ENCODE assay signal across 19 cellular contexts in the genomic region with DNA sequence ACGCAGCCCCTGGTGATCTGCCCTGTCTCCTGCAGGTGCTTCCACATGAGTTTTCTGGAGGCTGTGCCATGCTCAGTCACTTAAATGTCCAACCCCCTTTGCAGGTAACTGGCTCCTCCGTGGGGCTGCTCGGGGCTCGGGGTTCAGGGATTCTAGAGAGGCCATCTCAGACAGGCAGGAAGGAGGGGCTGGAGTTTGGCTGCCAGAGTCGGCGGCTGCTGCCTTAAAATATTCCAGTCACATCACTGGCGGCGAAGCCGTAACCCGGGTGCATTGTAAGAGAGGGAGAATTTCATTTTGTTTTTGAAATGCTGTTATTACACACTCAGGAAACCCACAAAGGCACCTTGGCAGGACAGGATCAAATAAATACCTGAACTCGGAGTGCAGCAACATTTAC.
"Had no signal": no experiment of that assay in that cellular context is flagged by ENCODE, and none has a peak within 500 bp of the region (broad histone marks: within the 10 kb centered on the region; RNA-seq: fewer than 3 reads in every experiment).

No MANE protein-coding gene starts in this region.

- H2AFZ ChIP-seq: hepatocyte had no signal

- H3K27ac Mint-ChIP-seq: naive thymus-derived CD8-positive, alpha-beta T cell had no signal

- H3K4me1 ChIP-seq: esophagus muscularis mucosa, gastroesophageal sphincter, left ventricle myocardium inferior, stomach had no signal

- FAIRE-seq: kidney, small intestine had no signal

- H3K4me1 Mint-ChIP-seq: naive thymus-derived CD8-positive, alpha-beta T cell had no signal

- H3K79me2 ChIP-seq: hepatocyte had no signal

- H3K4me3 ChIP-seq: esophagus muscularis mucosa, gastroesophageal sphincter, hepatocyte, left ventricle myocardium inferior, lung, stomach, thoracic aorta, transverse colon had no signal

- H3K4me2 ChIP-seq: hepatocyte had no signal

- H3K4me3 Mint-ChIP-seq: naive thymus-derived CD8-positive, alpha-beta T cell had no signal

- DNase-seq: effector memory CD4-positive, alpha-beta T cell; kidney; left cardiac atrium; left ventricle myocardium inferior; mesendoderm; naive thymus-derived CD8-positive, alpha-beta T cell; right cardiac atrium; small intestine; stimulated activated CD4-positive, alpha-beta T cell treated with anti-CD3 and anti-CD28 coated beads, Interleukin-12 subunit alpha, Interleukin-12 subunit beta, amount 100 ng/mL, for 4 hours; stimulated activated naive CD4-positive, alpha-beta T cell; stomach; transverse colon had no signal

- H3K27me3 ChIP-seq: esophagus muscularis mucosa, gastroesophageal sphincter, hepatocyte, neutrophil, stomach, transverse colon had no signal

- H3K27ac ChIP-seq: epithelial cell of prostate, esophagus muscularis mucosa, gastroesophageal sphincter, hepatocyte, left ventricle myocardium inferior, neutrophil, stomach, thoracic aorta, transverse colon had no signal

- H3K36me3 ChIP-seq: esophagus muscularis mucosa, gastroesophageal sphincter, left ventricle myocardium inferior, neutrophil, stomach, thoracic aorta, transverse colon had no signal
